In the genomic region with DNA sequence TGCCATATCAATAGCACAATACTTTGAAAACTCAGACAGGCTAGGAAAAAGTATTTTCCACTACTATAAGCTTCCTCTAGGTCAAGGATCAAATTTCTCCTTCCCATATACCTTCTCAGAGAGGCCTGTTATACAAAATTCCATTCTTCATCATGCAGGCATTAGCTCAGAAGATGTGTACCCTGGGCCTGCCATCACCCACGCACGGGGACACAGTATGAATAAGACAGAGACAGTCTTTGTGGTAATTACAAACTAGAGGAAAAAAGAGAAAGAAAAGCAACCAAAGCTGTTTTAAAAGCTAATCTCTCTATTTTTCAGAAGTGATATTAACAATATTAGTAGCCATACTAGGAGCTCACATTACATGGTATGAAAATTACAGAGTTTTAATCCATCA, we compare ENCODE assay signal across 17 cellular contexts.
DNase-seq lines count a peak whose midpoint lies in the region; ATAC-seq and TF ChIP-seq lines count a peak whose summit lies in the region.
"Had no signal": no experiment of that assay in that cellular context is flagged by ENCODE, and none has a peak within 500 bp of the region (broad histone marks: within the 10 kb centered on the region; RNA-seq: fewer than 3 reads in every experiment).

No MANE protein-coding gene starts in this region.

- peaks cover 57% of the 10 kb centered on the region for H3K4me1 Mint-ChIP-seq in activated T-cell treated with anti-CD3 and anti-CD28 coated beads, Interleukin-2, amount 50 U/mL, for 24 hours (ENCODE audit: low read depth)
- H3K4me1 Mint-ChIP-seq in nephron: peaks cover 12% of the 10 kb centered on the region
- H3K4me1 Mint-ChIP-seq in stimulated activated effector memory CD8-positive, alpha-beta T cell treated with anti-CD3 and anti-CD28 coated beads, Interleukin-12 subunit alpha, Interleukin-12 subunit beta, amount 100 ng/mL, for 72 hours: peaks cover 22% of the 10 kb centered on the region

- no peak overlapping the region for H3K27ac ChIP-seq in RWPE1
- H3K27ac ChIP-seq: C4-2B, ovary had no signal

- peak overlapping the region; percentile 20 for H3K27ac Mint-ChIP-seq in activated T-cell treated with anti-CD3 and anti-CD28 coated beads, Interleukin-2, amount 50 U/mL, for 24 hours
- peak overlapping the region in 2 of 3 experiments; percentile 3 to 10 for H3K27ac Mint-ChIP-seq in nephron
- no peak overlapping the region for H3K27ac Mint-ChIP-seq in stimulated activated effector memory CD8-positive, alpha-beta T cell treated with anti-CD3 and anti-CD28 coated beads, Interleukin-12 subunit alpha, Interleukin-12 subunit beta, amount 100 ng/mL, for 72 hours
- H3K27ac Mint-ChIP-seq: endodermal cell, WTC11 had no signal

- peaks cover 46% of the 10 kb centered on the region for H3K36me3 Mint-ChIP-seq in activated T-cell treated with anti-CD3 and anti-CD28 coated beads, Interleukin-2, amount 50 U/mL, for 24 hours (ENCODE audit: low read depth)
- no peaks in the 10 kb centered on the region for H3K36me3 Mint-ChIP-seq in nephron (ENCODE audit: low read depth)
- H3K36me3 Mint-ChIP-seq in stimulated activated effector memory CD8-positive, alpha-beta T cell treated with anti-CD3 and anti-CD28 coated beads, Interleukin-12 subunit alpha, Interleukin-12 subunit beta, amount 100 ng/mL, for 72 hours: peaks cover 6% of the 10 kb centered on the region
- H3K36me3 Mint-ChIP-seq: brain, WTC11 had no signal

- no peak overlapping the region for H3K4me3 ChIP-seq in BE2C (ENCODE audit: low read depth, low read length)
- H3K4me3 ChIP-seq: ovary had no signal

- CTCF ChIA-PET in RWPE1 (lab: Yijun Ruan, JAX): interaction anchor here (0.7 to 1.2 kb wide), 2 partner anchors 290 to 948 kb away, joined by 3 read pairs; no protein-coding TSS in a partner anchor

- no peak for TF ChIP-seq CTCF in nephron (IDR thresholded peaks at IDR 0.05; ENCODE audit: unreplicated experiment in 3 of 3)
- no peak for TF ChIP-seq CTCF in BE2C (IDR thresholded peaks at IDR 0.05; ENCODE audit: low read depth, low read length)
- TF ChIP-seq CTCF in RWPE1 (conservative IDR thresholded peaks at IDR 0.05; ENCODE audit: low read depth): no peak

- H3K36me3 ChIP-seq in BE2C: no peaks in the 10 kb centered on the region
- H3K36me3 ChIP-seq: ovary had no signal

- no peak overlapping the region for H3K4me3 Mint-ChIP-seq in activated T-cell treated with anti-CD3 and anti-CD28 coated beads, Interleukin-2, amount 50 U/mL, for 24 hours
- no peak overlapping the region for H3K4me3 Mint-ChIP-seq in nephron
- H3K4me3 Mint-ChIP-seq in stimulated activated effector memory CD8-positive, alpha-beta T cell treated with anti-CD3 and anti-CD28 coated beads, Interleukin-12 subunit alpha, Interleukin-12 subunit beta, amount 100 ng/mL, for 72 hours: no peak overlapping the region
- H3K4me3 Mint-ChIP-seq: brain, endodermal cell, WTC11 had no signal

- 0 out of 2 replicates have a peak, but pooled peaks cover under 1% of the 10 kb centered on the region for H3K27me3 ChIP-seq in BE2C
- H3K27me3 ChIP-seq: ovary had no signal

- POLR2A ChIA-PET in RWPE1 (lab: Yijun Ruan, JAX; ENCODE audit: low non-redundant PET): no interaction called here

- DNase-seq in activated T-cell treated with anti-CD3 and anti-CD28 coated beads for 24 hours (ENCODE audit: low read depth) (peak; percentile 13), BE2C (no peak), RWPE1 (ENCODE audit: low spot score) (no peak)
- no peak for DNase-seq in activated T-cell treated with anti-CD3 and anti-CD28 coated beads, Interleukin-2, amount 50 U/mL, for 1 hour
- no peak for DNase-seq in activated T-cell treated with anti-CD3 and anti-CD28 coated beads, Interleukin-2, amount 50 U/mL, for 24 hours
- DNase-seq in stimulated activated effector memory CD8-positive, alpha-beta T cell treated with anti-CD3 and anti-CD28 coated beads, Interleukin-12 subunit alpha, Interleukin-12 subunit beta, amount 100 ng/mL, for 72 hours (ENCODE audit: low spot score in 2 of 2): no peak
- DNase-seq in effector CD4-positive, alpha-beta T cell: no peak
- DNase-seq: endodermal cell, mammary epithelial cell, NCI-H1105, ovary, right cardiac atrium, T-helper 9 cell had no signal

- peak; percentile 78 for ATAC-seq in stimulated activated effector memory CD8-positive, alpha-beta T cell treated with anti-CD3 and anti-CD28 coated beads, Interleukin-12 subunit alpha, Interleukin-12 subunit beta, amount 100 ng/mL, for 72 hours
- ATAC-seq: right cardiac atrium, WTC11 had no signal

- peaks cover 8% of the 10 kb centered on the region for H3K9me3 Mint-ChIP-seq in activated T-cell treated with anti-CD3 and anti-CD28 coated beads, Interleukin-2, amount 50 U/mL, for 24 hours
- no peaks in the 10 kb centered on the region for H3K9me3 Mint-ChIP-seq in nephron
- peaks cover 6% of the 10 kb centered on the region for H3K9me3 Mint-ChIP-seq in stimulated activated effector memory CD8-positive, alpha-beta T cell treated with anti-CD3 and anti-CD28 coated beads, Interleukin-12 subunit alpha, Interleukin-12 subunit beta, amount 100 ng/mL, for 72 hours
- H3K9me3 Mint-ChIP-seq: endodermal cell, WTC11 had no signal

- H3K9me3 ChIP-seq in BE2C: no peaks in the 10 kb centered on the region
- H3K9me3 ChIP-seq: ovary had no signal

- no peaks in the 10 kb centered on the region for H3K27me3 Mint-ChIP-seq in activated T-cell treated with anti-CD3 and anti-CD28 coated beads, Interleukin-2, amount 50 U/mL, for 24 hours
- H3K27me3 Mint-ChIP-seq in nephron (ENCODE audit: low read depth): no peaks in the 10 kb centered on the region

- H3K4me1 ChIP-seq in BE2C: peaks cover 2% of the 10 kb centered on the region
